ENCODE assay signal across 21 cellular contexts in genomic region chr17:8680850-8681174, GRCh38. TPM values are rescaled to one million over a fixed set of nuclear protein-coding genes. Genes with fewer than 3 reads are reported as not detected.
DNase-seq lines count a peak whose midpoint lies in the region; TF ChIP-seq lines count a peak whose summit lies in the region.
"Had no signal": no experiment of that assay in that cellular context is flagged by ENCODE, and none has a peak within 500 bp of the region (broad histone marks: within the 10 kb centered on the region; RNA-seq: fewer than 3 reads in every experiment).

No MANE protein-coding gene starts in this region.

- no peaks in the 10 kb centered on the region for H3K9me2 ChIP-seq in hepatocyte (replicated peaks; ENCODE audit: insufficient read depth)

- intact Hi-C loops in stomach (cut with DNase I; ENCODE audit: low total_unique reads): no loop called here
- intact Hi-C loops in dorsolateral prefrontal cortex (cut with DNase I): no loop called here

- H3K9me3 ChIP-seq in AG04450 (ENCODE audit: control insufficient read depth, insufficient read depth, low read length) (no peaks in the 10 kb centered on the region; the same call in 1 of the 2 replicates), adipocyte (ENCODE audit: control insufficient read depth, low read length) (peaks cover 6% of the 10 kb centered on the region), hepatocyte (ENCODE audit: low read depth) (no peaks in the 10 kb centered on the region), stomach (peaks cover 0 to 6% (median 0%) of the 10 kb centered on the region in 4 donors)

- TF ChIP-seq CTCF in AG04450 (IDR thresholded peaks at IDR 0.05; ENCODE audit: low read depth, low read length) (no peak), hepatocyte (IDR thresholded peaks at IDR 0.05; ENCODE audit: poor library complexity) (no peak), stomach (IDR thresholded peaks at IDR 0.05) (no peak), dorsolateral prefrontal cortex (IDR thresholded peaks at IDR 0.05 in 54 of 56, conservative IDR thresholded peaks at IDR 0.05 in 2 of 56; ENCODE audit: low read depth in 1 of 56, partially characterized antibody in 56 of 56) (no peak)

- no peak overlapping the region for H3K4me3 ChIP-seq in AG04450 (ENCODE audit: low read depth, low read length)
- H3K4me3 ChIP-seq in adipocyte (ENCODE audit: low read length): peak overlapping the region; percentile 79
- no peak overlapping the region for H3K4me3 ChIP-seq in hepatocyte
- peak overlapping the region in 1 of 4 donors; percentile 25 for H3K4me3 ChIP-seq in stomach
- H3K4me3 ChIP-seq in dorsolateral prefrontal cortex: no peak overlapping the region

- peaks cover 17% of the 10 kb centered on the region for H3K4me1 ChIP-seq in adipocyte (ENCODE audit: control insufficient read depth, insufficient read depth, low read length)
- peaks cover 8% of the 10 kb centered on the region for H3K4me1 ChIP-seq in hepatocyte (ENCODE audit: insufficient read depth)
- peaks cover 0 to 17% (median 9%) of the 10 kb centered on the region in 4 donors for H3K4me1 ChIP-seq in stomach
- H3K4me1 ChIP-seq: foreskin keratinocyte had no signal

- H3K27ac ChIP-seq in AG04450 (ENCODE audit: low read depth, low read length) (peak overlapping the region; percentile 34), hepatocyte (peak overlapping the region; percentile 71), stomach (peak overlapping the region in 3 of 5 donors; percentile 20 to 75 (median 50)), dorsolateral prefrontal cortex (no peak overlapping the region)
- H3K27ac ChIP-seq: foreskin keratinocyte had no signal

- H3K4me2 ChIP-seq in hepatocyte: peak overlapping the region; percentile 61

- no peak for TF ChIP-seq EP300 in stomach (IDR thresholded peaks at IDR 0.05)

- no peak for DNase-seq in AG04450 (ENCODE audit: low read depth, low spot score)
- no peak for DNase-seq in adipocyte (ENCODE audit: low read depth)
- no peak for DNase-seq in hepatocyte (ENCODE audit: low spot score)
- DNase-seq in stomach: no peak
- DNase-seq in activated T-cell treated with anti-CD3 and anti-CD28 coated beads, Interleukin-2, amount 50 U/mL, for 48 hours: no peak
- DNase-seq in NOMO-1 treated with dmso at 0.1 percent for 144 hours (lab: John Stamatoyannopoulos, UW; ENCODE audit: unreplicated experiment): no peak
- DNase-seq in dorsolateral prefrontal cortex: no peak
- no peak for DNase-seq in NCI-H1105 treated with DMSO at 0.1 percent for 48 hours (lab: John Stamatoyannopoulos, UW)
- DNase-seq: ACHN; activated CD8-positive, alpha-beta memory T cell treated with anti-CD3 and anti-CD28 coated beads for 24 hours; activated T-cell treated with anti-CD3 and anti-CD28 coated beads, Interleukin-2, amount 50 U/mL, for 4 hours; CD4-positive, alpha-beta T cell; cortex of kidney; foreskin keratinocyte; kidney glomerular epithelial cell; natural killer cell; NCI-H146; NCI-H2171; NCI-H524 treated with DMSO at 0.1 percent for 48 hours; RPMI8226; stimulated activated naive CD4-positive, alpha-beta T cell had no signal

- no peak overlapping the region for H3K9ac ChIP-seq in adipocyte (ENCODE audit: low read length)

- no peaks in the 10 kb centered on the region for H3K36me3 ChIP-seq in adipocyte (ENCODE audit: control insufficient read depth, insufficient read depth, low read length, severe bottlenecking)
- H3K36me3 ChIP-seq in hepatocyte (replicated peaks; ENCODE audit: insufficient read depth, low read depth): no peaks in the 10 kb centered on the region
- no peaks in the 10 kb centered on the region for H3K36me3 ChIP-seq in stomach

- H2AFZ ChIP-seq in hepatocyte: no peak overlapping the region

- POLR2A ChIA-PET in AG04450 (lab: Yijun Ruan, JAX): interaction anchor here (1.1 kb wide), 1 partner anchor 50 kb away, joined by 3 read pairs; the partner anchor contains the start of gene MYH10

- no peak for TF ChIP-seq POLR2A in stomach (IDR thresholded peaks at IDR 0.05)

- no peaks in the 10 kb centered on the region for H3K79me2 ChIP-seq in hepatocyte

- CTCF ChIA-PET in AG04450 (lab: Charles Lee): no interaction called here

- 69% methylated on average over 5 of the region's 5 CpGs for WGBS in hepatocyte (ENCODE audit: low lambda C conversion rate, missing lambda C conversion rate)
- 63 to 73% (median 69%) methylated on average over 5 of the region's 5 CpGs for WGBS in stomach, 5 donors

- H4K20me1 ChIP-seq in hepatocyte (ENCODE audit: insufficient read depth, poor library complexity, severe bottlenecking): no peaks in the 10 kb centered on the region

- no peaks in the 10 kb centered on the region for H3K27me3 ChIP-seq in AG04450 (ENCODE audit: control insufficient read depth, insufficient read depth, low read length)
- no peaks in the 10 kb centered on the region for H3K27me3 ChIP-seq in adipocyte (replicated peaks; ENCODE audit: control insufficient read depth, insufficient read depth, low read length)
- H3K27me3 ChIP-seq in hepatocyte: no peaks in the 10 kb centered on the region
- H3K27me3 ChIP-seq in stomach: no peaks in the 10 kb centered on the region
- peaks cover 0 to 4% (median 0%) of the 10 kb centered on the region in 45 donors for H3K27me3 ChIP-seq in dorsolateral prefrontal cortex
- H3K27me3 ChIP-seq: foreskin keratinocyte had no signal

RNA-seq across cellular contexts. Expression of gene MYH10, which starts 50.3 kb away (rescaled TPM):
- polyA plus RNA-seq in AG04450 (2011; rRNA removed) (98.4 and 103 TPM in 2 replicates), hepatocyte (87.8 and 104 TPM in 2 replicates), stomach (1 to 10 TPM; 1.8 to 2.4 (median 2.3) TPM)
- polyA minus RNA-seq in AG04450 (2011; rRNA and poly(A)+ RNA removed): 163 and 182 TPM in 2 replicates
- total RNA-seq in hepatocyte (72.0 and 75.6 TPM in 2 replicates), stomach (100 to 1,000 TPM in 1 of 5 donors, 10 to 100 TPM in 3, 1 to 10 TPM in 1; 9.3 to 104 (median 24.2) TPM), dorsolateral prefrontal cortex (100 to 1,000 TPM in 108 of 120 experiments, 10 to 100 TPM in 12; 56.0 to 204 (median 131) TPM)

Comparison
In these comparisons a context has a peak if more than half of its experiments do, and no peak if none do; other contexts are left out.
1. H3K27ac ChIP-seq: peak in AG04450 (single experiment), hepatocyte (single experiment) and stomach (3 of 5); none in dorsolateral prefrontal cortex (0 of 59).